Comparison of ENCODE assay signal across 28 cellular contexts in genomic region chr13:50459658-50460057, GRCh38.
"Had no signal": no experiment of that assay in that cellular context is flagged by ENCODE, and none has a peak within 500 bp of the region (broad histone marks: within the 10 kb centered on the region; RNA-seq: fewer than 3 reads in every experiment).

No MANE protein-coding gene starts in this region.

- H3K4me3 ChIP-seq: pancreas, psoas muscle, skin epidermis, smooth muscle cell, spleen, suprapubic skin, testis, tibial artery, transverse colon, upper lobe of right lung, uterus had no signal

- DNase-seq: naive thymus-derived CD8-positive, alpha-beta T cell; nephron progenitor cell; nucleus accumbens; pancreas; psoas muscle; right cardiac atrium; spleen; stimulated activated CD4-positive, alpha-beta T cell treated with anti-CD3 and anti-CD28 coated beads, Interleukin-12 subunit alpha, Interleukin-12 subunit beta, amount 100 ng/mL, for 4 hours; stimulated activated CD4-positive, alpha-beta T cell treated with anti-CD3 and anti-CD28 coated beads, Interleukin-1b, Interleukin-23, amount 100 ng/mL, for 48 hours; stimulated activated CD4-positive, alpha-beta T cell treated with anti-CD3 and anti-CD28 coated beads, Interleukin-4, amount 100 ng/mL, for 1 hour; stimulated activated CD4-positive, alpha-beta T cell treated with anti-CD3 and anti-CD28 coated beads, Interleukin-4, amount 100 ng/mL, for 4 hours; stimulated activated CD8-positive, alpha-beta memory T cell treated with anti-CD3 and anti-CD28 coated beads, Interleukin-4, amount 100 ng/mL, for 48 hours; stimulated activated naive CD4-positive, alpha-beta T cell; stimulated activated naive CD8-positive, alpha-beta T cell treated with anti-CD3 and anti-CD28 coated beads, Interleukin-15, amount 100 ng/mL, for 72 hours; stimulated activated naive CD8-positive, alpha-beta T cell treated with anti-CD3 and anti-CD28 coated beads, Interleukin-15, Interleukin-2, amounts not matched to agents 100 U/mL and 50 U/mL, for 24 hours; substantia nigra; testis; tibial artery; transverse colon; upper lobe of right lung; uterus had no signal

- FAIRE-seq: pancreas had no signal

- H3K4me1 ChIP-seq: pancreas, suprapubic skin, testis, transverse colon, upper lobe of right lung, uterus had no signal

- ATAC-seq: naive thymus-derived CD8-positive, alpha-beta T cell; natural killer cell treated with Interleukin-12 subunit alpha and Interleukin-12 subunit beta and Interleukin-15 and Interleukin-18, amount 100 ng/mL, for 72 hours; pancreas; right cardiac atrium; sciatic nerve; stimulated activated memory B cell treated with anti-CD40 and anti-IgM and Interleukin-4, amounts not matched to agents 10 μg/mL and 1 μg/mL and 100 μg/mL, for 72 hours; stimulated activated naive CD8-positive, alpha-beta T cell treated with anti-CD3 and anti-CD28 coated beads, Interleukin-15, amount 100 ng/mL, for 72 hours; stimulated activated naive CD8-positive, alpha-beta T cell treated with anti-CD3 and anti-CD28 coated beads, Interleukin-15, Interleukin-2, amounts not matched to agents 100 U/mL and 50 U/mL, for 24 hours; upper lobe of right lung had no signal

- H3K27me3 ChIP-seq: neutrophil, pancreas, spleen, suprapubic skin, testis, tibial artery, transverse colon, upper lobe of right lung, uterus had no signal

- H3K27ac ChIP-seq: neutrophil, pancreas, psoas muscle, skin epidermis, spleen, suprapubic skin, testis, tibial artery, transverse colon, upper lobe of right lung, uterus had no signal

- H3K9me3 ChIP-seq: neutrophil, pancreas, psoas muscle, spleen, suprapubic skin, testis, tibial artery, transverse colon, upper lobe of right lung, uterus had no signal

- H3K4me2 ChIP-seq: smooth muscle cell had no signal

- H3K36me3 ChIP-seq: neutrophil, pancreas, spleen, suprapubic skin, tibial artery, transverse colon, upper lobe of right lung, uterus had no signal
